Comparison of ENCODE assay signal across 1 cellular context in genomic region chr16:71845639-71846431, GRCh38.
TF ChIP-seq lines count a peak whose summit lies in the region.

A gene with protein sequence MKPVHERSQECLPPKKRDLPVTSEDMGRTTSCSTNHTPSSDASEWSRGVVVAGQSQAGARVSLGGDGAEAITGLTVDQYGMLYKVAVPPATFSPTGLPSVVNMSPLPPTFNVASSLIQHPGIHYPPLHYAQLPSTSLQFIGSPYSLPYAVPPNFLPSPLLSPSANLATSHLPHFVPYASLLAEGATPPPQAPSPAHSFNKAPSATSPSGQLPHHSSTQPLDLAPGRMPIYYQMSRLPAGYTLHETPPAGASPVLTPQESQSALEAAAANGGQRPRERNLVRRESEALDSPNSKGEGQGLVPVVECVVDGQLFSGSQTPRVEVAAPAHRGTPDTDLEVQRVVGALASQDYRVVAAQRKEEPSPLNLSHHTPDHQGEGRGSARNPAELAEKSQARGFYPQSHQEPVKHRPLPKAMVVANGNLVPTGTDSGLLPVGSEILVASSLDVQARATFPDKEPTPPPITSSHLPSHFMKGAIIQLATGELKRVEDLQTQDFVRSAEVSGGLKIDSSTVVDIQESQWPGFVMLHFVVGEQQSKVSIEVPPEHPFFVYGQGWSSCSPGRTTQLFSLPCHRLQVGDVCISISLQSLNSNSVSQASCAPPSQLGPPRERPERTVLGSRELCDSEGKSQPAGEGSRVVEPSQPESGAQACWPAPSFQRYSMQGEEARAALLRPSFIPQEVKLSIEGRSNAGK (plus strand): TSS chr16:71845976. CDS start chr16:71849741, 3,765 bp downstream.

TF ChIP-seq in HepG2, 621 proteins besides CTCF, POLR2A, EP300 and RAD21 (continued from another document and continues in another):
- TF ChIP-seq, protein P1, sequence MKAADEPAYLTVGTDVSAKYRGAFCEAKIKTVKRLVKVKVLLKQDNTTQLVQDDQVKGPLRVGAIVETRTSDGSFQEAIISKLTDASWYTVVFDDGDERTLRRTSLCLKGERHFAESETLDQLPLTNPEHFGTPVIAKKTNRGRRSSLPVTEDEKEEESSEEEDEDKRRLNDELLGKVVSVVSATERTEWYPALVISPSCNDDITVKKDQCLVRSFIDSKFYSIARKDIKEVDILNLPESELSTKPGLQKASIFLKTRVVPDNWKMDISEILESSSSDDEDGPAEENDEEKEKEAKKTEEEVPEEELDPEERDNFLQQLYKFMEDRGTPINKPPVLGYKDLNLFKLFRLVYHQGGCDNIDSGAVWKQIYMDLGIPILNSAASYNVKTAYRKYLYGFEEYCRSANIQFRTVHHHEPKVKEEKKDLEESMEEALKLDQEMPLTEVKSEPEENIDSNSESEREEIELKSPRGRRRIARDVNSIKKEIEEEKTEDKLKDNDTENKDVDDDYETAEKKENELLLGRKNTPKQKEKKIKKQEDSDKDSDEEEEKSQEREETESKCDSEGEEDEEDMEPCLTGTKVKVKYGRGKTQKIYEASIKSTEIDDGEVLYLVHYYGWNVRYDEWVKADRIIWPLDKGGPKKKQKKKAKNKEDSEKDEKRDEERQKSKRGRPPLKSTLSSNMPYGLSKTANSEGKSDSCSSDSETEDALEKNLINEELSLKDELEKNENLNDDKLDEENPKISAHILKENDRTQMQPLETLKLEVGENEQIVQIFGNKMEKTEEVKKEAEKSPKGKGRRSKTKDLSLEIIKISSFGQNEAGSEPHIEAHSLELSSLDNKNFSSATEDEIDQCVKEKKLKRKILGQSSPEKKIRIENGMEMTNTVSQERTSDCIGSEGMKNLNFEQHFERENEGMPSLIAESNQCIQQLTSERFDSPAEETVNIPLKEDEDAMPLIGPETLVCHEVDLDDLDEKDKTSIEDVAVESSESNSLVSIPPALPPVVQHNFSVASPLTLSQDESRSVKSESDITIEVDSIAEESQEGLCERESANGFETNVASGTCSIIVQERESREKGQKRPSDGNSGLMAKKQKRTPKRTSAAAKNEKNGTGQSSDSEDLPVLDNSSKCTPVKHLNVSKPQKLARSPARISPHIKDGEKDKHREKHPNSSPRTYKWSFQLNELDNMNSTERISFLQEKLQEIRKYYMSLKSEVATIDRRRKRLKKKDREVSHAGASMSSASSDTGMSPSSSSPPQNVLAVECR (CRISPR knock-in tag; IDR thresholded peaks at IDR 0.05; ENCODE audit: borderline replicate concordance), result peak; percentile 96
- TF ChIP-seq RBAK (CRISPR knock-in tag; IDR thresholded peaks at IDR 0.05) (no peak), ZMAT3 (CRISPR knock-in tag; conservative IDR thresholded peaks at IDR 0.05) (peak; percentile 70), ZEB1 (IDR thresholded peaks at IDR 0.05; ENCODE audit: insufficient replicate concordance, low read depth) (no peak), KMT2B (CRISPR knock-in tag; IDR thresholded peaks at IDR 0.05) (peak; percentile 98), KLF6 (CRISPR knock-in tag; IDR thresholded peaks at IDR 0.05) (peak; percentile 83), ZNF747 (CRISPR knock-in tag; IDR thresholded peaks at IDR 0.05; ENCODE audit: borderline replicate concordance) (no peak; the same call in 1 of the 2 replicates), ZNF33A (CRISPR knock-in tag; IDR thresholded peaks at IDR 0.05; ENCODE audit: borderline replicate concordance) (peak; percentile 31; the same call in 1 of the 2 replicates), ZNF33B (CRISPR knock-in tag; IDR thresholded peaks at IDR 0.05) (0 out of 2 replicates have a peak, but pooled peaks have one; percentile 16), MAX (IDR thresholded peaks at IDR 0.05) (peak; percentile 76; the same call in 1 of the 2 replicates), PPARG (CRISPR knock-in tag; conservative IDR thresholded peaks at IDR 0.05) (peak; percentile 52), KDM2A (CRISPR knock-in tag; IDR thresholded peaks at IDR 0.05; ENCODE audit: borderline replicate concordance, low read depth) (peak; percentile 96), FOXJ3 (CRISPR knock-in tag; IDR thresholded peaks at IDR 0.05; ENCODE audit: borderline replicate concordance) (0 out of 2 replicates have a peak, but pooled peaks have one; percentile 30), ZNF468 (CRISPR knock-in tag; IDR thresholded peaks at IDR 0.05) (peak; percentile 18; the same call in 1 of the 2 replicates), ZFY (CRISPR knock-in tag; IDR thresholded peaks at IDR 0.05) (peak; percentile 94), TBL1XR1 (IDR thresholded peaks at IDR 0.05; ENCODE audit: borderline replicate concordance, low read length, partially characterized antibody) (peak; percentile 20), ZNF7 (CRISPR knock-in tag; IDR thresholded peaks at IDR 0.05) (peak; percentile 21; the same call in 1 of the 2 replicates), ZNF207 (IDR thresholded peaks at IDR 0.05; ENCODE audit: borderline replicate concordance) (no peak), ZSCAN30 (CRISPR knock-in tag; IDR thresholded peaks at IDR 0.05) (no peak), CAMTA2 (CRISPR knock-in tag; IDR thresholded peaks at IDR 0.05; ENCODE audit: borderline replicate concordance) (0 out of 2 replicates have a peak, but pooled peaks have one; percentile 38), ZNF10 (CRISPR knock-in tag; IDR thresholded peaks at IDR 0.05; ENCODE audit: borderline replicate concordance, low read depth) (no peak), ZNF264 (CRISPR knock-in tag; IDR thresholded peaks at IDR 0.05) (peak; percentile 30; the same call in 1 of the 2 replicates), ZNF101 (CRISPR knock-in tag; IDR thresholded peaks at IDR 0.05; ENCODE audit: borderline replicate concordance, low read depth) (no peak), NFE2 (CRISPR knock-in tag; IDR thresholded peaks at IDR 0.05) (no peak), KDM6A (CRISPR knock-in tag; IDR thresholded peaks at IDR 0.05; ENCODE audit: low read depth) (0 out of 2 replicates have a peak, but pooled peaks have one; percentile 30), ZNF558 (CRISPR knock-in tag; IDR thresholded peaks at IDR 0.05; ENCODE audit: borderline replicate concordance) (0 out of 2 replicates have a peak, but pooled peaks have one; percentile 72), CEBPB (IDR thresholded peaks at IDR 0.05; ENCODE audit: borderline replicate concordance, low read depth, low read length) (peak; percentile 97), ZFP62 (CRISPR knock-in tag; IDR thresholded peaks at IDR 0.05) (no peak), ISL2 (CRISPR knock-in tag; IDR thresholded peaks at IDR 0.05) (peak; percentile 74), AKAP8 (CRISPR knock-in tag; IDR thresholded peaks at IDR 0.05) (no peak), TFE3 (CRISPR knock-in tag; IDR thresholded peaks at IDR 0.05) (peak; percentile 82), ZNF556 (CRISPR knock-in tag; IDR thresholded peaks at IDR 0.05; ENCODE audit: borderline replicate concordance) (peak; percentile 74; the same call in 1 of the 2 replicates), ZMYM3 (CRISPR knock-in tag; IDR thresholded peaks at IDR 0.05) (no peak), CEBPG (CRISPR knock-in tag; IDR thresholded peaks at IDR 0.05) (peak; percentile 91), HMGXB3 (CRISPR knock-in tag; IDR thresholded peaks at IDR 0.05; ENCODE audit: borderline replicate concordance) (peak; percentile 73; the same call in 1 of the 2 replicates), RFX5 (IDR thresholded peaks at IDR 0.05; ENCODE audit: low read depth, low read length) (peak; percentile 67), ZNF547 (CRISPR knock-in tag; IDR thresholded peaks at IDR 0.05) (peak; percentile 82), ZNF749 (CRISPR knock-in tag; IDR thresholded peaks at IDR 0.05; ENCODE audit: borderline replicate concordance) (no peak; the same call in 1 of the 2 replicates), HIC2 (CRISPR knock-in tag; IDR thresholded peaks at IDR 0.05; ENCODE audit: low read depth) (no peak), MAFG (CRISPR knock-in tag; IDR thresholded peaks at IDR 0.05) (no peak), ATAD3A (CRISPR knock-in tag; IDR thresholded peaks at IDR 0.05) (no peak), ZNF234 (CRISPR knock-in tag; conservative IDR thresholded peaks at IDR 0.05) (0 out of 2 replicates have a peak, but pooled peaks have one; percentile 6), ZNF577 (CRISPR knock-in tag; IDR thresholded peaks at IDR 0.05; ENCODE audit: borderline replicate concordance, low read depth) (no peak)
- TF ChIP-seq, protein P2, sequence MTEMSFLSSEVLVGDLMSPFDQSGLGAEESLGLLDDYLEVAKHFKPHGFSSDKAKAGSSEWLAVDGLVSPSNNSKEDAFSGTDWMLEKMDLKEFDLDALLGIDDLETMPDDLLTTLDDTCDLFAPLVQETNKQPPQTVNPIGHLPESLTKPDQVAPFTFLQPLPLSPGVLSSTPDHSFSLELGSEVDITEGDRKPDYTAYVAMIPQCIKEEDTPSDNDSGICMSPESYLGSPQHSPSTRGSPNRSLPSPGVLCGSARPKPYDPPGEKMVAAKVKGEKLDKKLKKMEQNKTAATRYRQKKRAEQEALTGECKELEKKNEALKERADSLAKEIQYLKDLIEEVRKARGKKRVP (CRISPR knock-in tag; IDR thresholded peaks at IDR 0.05), result peak in 1 of 2 experiments; percentile 57; a peak in 1 of 4 replicates
- TF ChIP-seq, protein P3, sequence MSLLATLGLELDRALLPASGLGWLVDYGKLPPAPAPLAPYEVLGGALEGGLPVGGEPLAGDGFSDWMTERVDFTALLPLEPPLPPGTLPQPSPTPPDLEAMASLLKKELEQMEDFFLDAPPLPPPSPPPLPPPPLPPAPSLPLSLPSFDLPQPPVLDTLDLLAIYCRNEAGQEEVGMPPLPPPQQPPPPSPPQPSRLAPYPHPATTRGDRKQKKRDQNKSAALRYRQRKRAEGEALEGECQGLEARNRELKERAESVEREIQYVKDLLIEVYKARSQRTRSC (CRISPR knock-in tag; IDR thresholded peaks at IDR 0.05; ENCODE audit: low read depth), result no peak
- TF ChIP-seq, protein P4, sequence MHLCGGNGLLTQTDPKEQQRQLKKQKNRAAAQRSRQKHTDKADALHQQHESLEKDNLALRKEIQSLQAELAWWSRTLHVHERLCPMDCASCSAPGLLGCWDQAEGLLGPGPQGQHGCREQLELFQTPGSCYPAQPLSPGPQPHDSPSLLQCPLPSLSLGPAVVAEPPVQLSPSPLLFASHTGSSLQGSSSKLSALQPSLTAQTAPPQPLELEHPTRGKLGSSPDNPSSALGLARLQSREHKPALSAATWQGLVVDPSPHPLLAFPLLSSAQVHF (CRISPR knock-in tag; IDR thresholded peaks at IDR 0.05), result no peak
- TF ChIP-seq, protein P5, sequence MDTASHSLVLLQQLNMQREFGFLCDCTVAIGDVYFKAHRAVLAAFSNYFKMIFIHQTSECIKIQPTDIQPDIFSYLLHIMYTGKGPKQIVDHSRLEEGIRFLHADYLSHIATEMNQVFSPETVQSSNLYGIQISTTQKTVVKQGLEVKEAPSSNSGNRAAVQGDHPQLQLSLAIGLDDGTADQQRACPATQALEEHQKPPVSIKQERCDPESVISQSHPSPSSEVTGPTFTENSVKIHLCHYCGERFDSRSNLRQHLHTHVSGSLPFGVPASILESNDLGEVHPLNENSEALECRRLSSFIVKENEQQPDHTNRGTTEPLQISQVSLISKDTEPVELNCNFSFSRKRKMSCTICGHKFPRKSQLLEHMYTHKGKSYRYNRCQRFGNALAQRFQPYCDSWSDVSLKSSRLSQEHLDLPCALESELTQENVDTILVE (CRISPR knock-in tag; IDR thresholded peaks at IDR 0.05), result peak; percentile 89; the same call in 1 of the 2 replicates
